In the genomic region with DNA sequence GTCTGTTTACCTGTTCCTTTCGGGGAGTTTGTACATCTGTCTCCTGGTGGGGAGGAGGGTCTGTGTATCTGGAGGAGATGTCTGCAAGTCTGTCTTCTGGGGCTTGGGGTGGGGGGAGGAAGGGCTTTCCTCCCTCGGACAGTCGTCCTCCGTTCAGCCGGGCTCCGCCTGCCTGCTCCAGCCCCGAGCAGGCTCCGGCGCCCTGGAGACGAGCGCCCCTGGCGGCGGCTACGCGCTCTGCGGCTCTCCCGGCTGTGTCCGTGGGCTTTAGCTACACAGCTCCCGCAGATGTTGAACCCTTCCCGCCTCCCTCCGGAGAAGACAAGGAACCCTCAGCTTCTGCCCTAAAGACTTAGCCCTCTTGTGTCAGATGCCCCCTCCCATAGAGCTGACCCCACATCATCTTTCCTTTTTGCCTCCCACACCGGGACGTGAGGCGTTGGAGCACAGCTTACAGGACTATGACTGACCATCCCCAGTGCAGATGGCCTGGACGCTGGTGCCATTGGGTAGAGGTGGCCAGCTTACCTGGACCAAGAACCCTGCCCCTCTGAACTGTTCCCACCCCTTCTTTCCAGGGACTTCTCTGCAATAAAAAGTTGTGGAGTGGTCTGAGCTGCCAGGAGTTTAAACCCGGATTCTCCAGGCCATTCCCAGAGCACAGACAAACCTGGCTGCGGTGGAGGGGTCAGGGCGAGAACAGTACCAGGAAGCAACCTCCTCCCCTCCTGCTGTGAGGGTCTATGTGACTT, we compare ENCODE assay signal across 8 cellular contexts. TPM values are rescaled to one million over a fixed set of nuclear protein-coding genes. Genes with fewer than 3 reads are reported as not detected.
DNase-seq lines count a peak whose midpoint lies in the region; ATAC-seq and TF ChIP-seq lines count a peak whose summit lies in the region.

No MANE protein-coding gene starts in this region.

- H3K4me1 ChIP-seq in lung (ENCODE audit: control insufficient read depth in 2 of 2, insufficient read depth in 2 of 2, low read length in 2 of 2): peaks cover 0 to 9% of the 10 kb centered on the region in 2 donors

- no peaks in the 10 kb centered on the region for H3K36me3 ChIP-seq in lung (ENCODE audit: control insufficient read depth in 2 of 2, insufficient read depth in 2 of 2, low read length in 2 of 2)

- peak; percentile 90 for TF ChIP-seq CTCF in lung (IDR thresholded peaks at IDR 0.05; ENCODE audit: control extremely low read depth, extremely low read depth)

- WGBS in lung, 2 donors: 23% methylated on average over 28 of the region's 28 CpGs

- ATAC-seq in HG02759 (IDR thresholded peaks at IDR 0.05; ENCODE audit: unreplicated experiment): peak; percentile 89
- ATAC-seq in lung (ENCODE audit: insufficient read depth, low FRiP score): peak; percentile 80
- ATAC-seq in GM21447 (IDR thresholded peaks at IDR 0.05; ENCODE audit: unreplicated experiment): no peak

- no peak overlapping the region for H3K4me3 ChIP-seq in lung

- no peaks in the 10 kb centered on the region for H3K27me3 ChIP-seq in lung (ENCODE audit: control insufficient read depth, insufficient read depth)

- H3K27ac ChIP-seq in lung (ENCODE audit: low read depth in 1 of 2, low read length in 1 of 2): peak overlapping the region in 1 of 2 donors; percentile 78

- peak; percentile 48 for DNase-seq in GDM1 (lab: John Stamatoyannopoulos, UW)
- DNase-seq in NCI-H345 treated with DMSO at 0.1 percent for 48 hours (lab: John Stamatoyannopoulos, UW; ENCODE audit: unreplicated experiment): peak; percentile 63
- DNase-seq in activated CD4-positive, alpha-beta T cell treated with anti-CD3 and anti-CD28 coated beads, Interleukin-2, amount 50 U/mL, for 24 hours (ENCODE audit: low read depth in 1 of 2, low spot score in 1 of 2): peak; percentile 51 to 63
- DNase-seq in ecto neural progenitor cell (ENCODE audit: low spot score): peak; percentile 94
- peak; percentile 73 for DNase-seq in lung (ENCODE audit: low spot score)
- DNase-seq in stimulated activated CD4-positive, alpha-beta T cell treated with anti-CD3 and anti-CD28 coated beads, TNF-alpha, amount 100 ng/mL, for 4 hours (ENCODE audit: low read depth in 3 of 3): peak; percentile 40 to 59 (median 51)

- no peaks in the 10 kb centered on the region for H3K9me3 ChIP-seq in lung (ENCODE audit: control insufficient read depth in 2 of 2, insufficient read depth in 1 of 2, low read length in 1 of 2)

RNA-seq across cellular contexts. Expression of a gene that starts 4.7 kb away (rescaled TPM):
- total RNA-seq in lung: 1 to 10 TPM in 1 of 2 donors, not detected in 1; 1.1 TPM
- under 1 TPM; 0.11 to 0.31 TPM for polyA plus RNA-seq in lung

RNA-seq across cellular contexts. Expression of a gene that starts 12.2 kb away (rescaled TPM):
- under 1 TPM; 0.20 to 0.61 TPM for total RNA-seq in lung
- under 1 TPM; 0.02 to 0.26 TPM for polyA plus RNA-seq in lung

RNA-seq across cellular contexts. Expression of a gene that starts 42.1 kb away (rescaled TPM):
- total RNA-seq in lung: not detected
- polyA plus RNA-seq in lung: not detected

RNA-seq across cellular contexts. Expression of a gene that starts 46.1 kb away (rescaled TPM):
- 1,000 to 10,000 TPM in 1 of 2 donors, 10 to 100 TPM in 1; 33.6 to 1,411 TPM for total RNA-seq in lung
- 1,000 to 10,000 TPM; 1,201 to 1,415 TPM for polyA plus RNA-seq in lung
